Comparison of ENCODE assay signal across 1 cellular context in genomic region chr11:10735532-10736465, GRCh38.
TF ChIP-seq lines count a peak whose summit lies in the region.

No MANE protein-coding gene starts in this region.

TF ChIP-seq in GM23338, 12 proteins besides CTCF, POLR2A, EP300 and RAD21 (continued from another document):
- TF ChIP-seq ZNF462 (CRISPR knock-in tag; IDR thresholded peaks at IDR 0.05) = no peak
TF ChIP-seq in GM23338: peak in this region for 1.
